In genomic region chr21:43916691-43917514, GRCh38 we compare ENCODE assay signal across 1 cellular context.
TF ChIP-seq lines count a peak whose summit lies in the region.

No MANE protein-coding gene starts in this region.

TF ChIP-seq in K562, 482 proteins besides CTCF, POLR2A, EP300 and RAD21 (continued from another document and continues in another):
- TF ChIP-seq, protein P1, sequence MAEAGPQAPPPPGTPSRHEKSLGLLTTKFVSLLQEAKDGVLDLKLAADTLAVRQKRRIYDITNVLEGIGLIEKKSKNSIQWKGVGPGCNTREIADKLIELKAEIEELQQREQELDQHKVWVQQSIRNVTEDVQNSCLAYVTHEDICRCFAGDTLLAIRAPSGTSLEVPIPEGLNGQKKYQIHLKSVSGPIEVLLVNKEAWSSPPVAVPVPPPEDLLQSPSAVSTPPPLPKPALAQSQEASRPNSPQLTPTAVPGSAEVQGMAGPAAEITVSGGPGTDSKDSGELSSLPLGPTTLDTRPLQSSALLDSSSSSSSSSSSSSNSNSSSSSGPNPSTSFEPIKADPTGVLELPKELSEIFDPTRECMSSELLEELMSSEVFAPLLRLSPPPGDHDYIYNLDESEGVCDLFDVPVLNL (CRISPR knock-in tag; IDR thresholded peaks at IDR 0.05; ENCODE audit: low read depth) = no peak
- no peak for TF ChIP-seq TSC22D4 (tag; IDR thresholded peaks at IDR 0.05)
- TF ChIP-seq NEUROD1 (IDR thresholded peaks at IDR 0.05; ENCODE audit: borderline replicate concordance, low read depth, low read length, partially characterized antibody) = no peak
- TF ChIP-seq WHSC1 (IDR thresholded peaks at IDR 0.05; ENCODE audit: low read length) = no peak
- TF ChIP-seq STAT5B (CRISPR knock-in tag; IDR thresholded peaks at IDR 0.05) = no peak
- no peak for TF ChIP-seq KLF10 (CRISPR knock-in tag; IDR thresholded peaks at IDR 0.05)
- 0 out of 2 replicates have a peak, but pooled peaks have one; percentile 16 for TF ChIP-seq LCOR (CRISPR knock-in tag; IDR thresholded peaks at IDR 0.05)
- no peak for TF ChIP-seq POU5F1 (IDR thresholded peaks at IDR 0.05; ENCODE audit: borderline replicate concordance, low read depth, low read length, partially characterized antibody)
- TF ChIP-seq GATAD2A (IDR thresholded peaks at IDR 0.05) = peak; percentile 44; the same call in 1 of the 2 replicates
- TF ChIP-seq MTF1 (CRISPR knock-in tag; IDR thresholded peaks at IDR 0.05; ENCODE audit: borderline replicate concordance) = no peak
- no peak for TF ChIP-seq CTCFL (IDR thresholded peaks at IDR 0.05; ENCODE audit: borderline replicate concordance, insufficient read depth, low read depth, low read length, poor library complexity, severe bottlenecking)
- no peak for TF ChIP-seq ZNF398 (CRISPR knock-in tag; IDR thresholded peaks at IDR 0.05)
- no peak for TF ChIP-seq ZNF75A (CRISPR knock-in tag; IDR thresholded peaks at IDR 0.05)
- TF ChIP-seq, protein P2, sequence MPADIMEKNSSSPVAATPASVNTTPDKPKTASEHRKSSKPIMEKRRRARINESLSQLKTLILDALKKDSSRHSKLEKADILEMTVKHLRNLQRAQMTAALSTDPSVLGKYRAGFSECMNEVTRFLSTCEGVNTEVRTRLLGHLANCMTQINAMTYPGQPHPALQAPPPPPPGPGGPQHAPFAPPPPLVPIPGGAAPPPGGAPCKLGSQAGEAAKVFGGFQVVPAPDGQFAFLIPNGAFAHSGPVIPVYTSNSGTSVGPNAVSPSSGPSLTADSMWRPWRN (IDR thresholded peaks at IDR 0.05; ENCODE audit: low read depth) = no peak
- no peak for TF ChIP-seq PML (IDR thresholded peaks at IDR 0.05; ENCODE audit: low read length)
- TF ChIP-seq KLF1 (tag; IDR thresholded peaks at IDR 0.05) = no peak
- TF ChIP-seq, protein P3, sequence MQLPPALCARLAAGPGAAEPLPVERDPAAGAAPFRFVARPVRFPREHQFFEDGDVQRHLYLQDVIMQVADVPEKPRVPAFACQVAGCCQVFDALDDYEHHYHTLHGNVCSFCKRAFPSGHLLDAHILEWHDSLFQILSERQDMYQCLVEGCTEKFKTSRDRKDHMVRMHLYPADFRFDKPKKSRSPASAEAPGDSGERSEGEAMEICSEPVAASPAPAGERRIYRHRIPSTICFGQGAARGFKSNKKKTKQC (CRISPR knock-in tag; IDR thresholded peaks at IDR 0.05) = 0 out of 2 replicates have a peak, but pooled peaks have one; percentile 56
- TF ChIP-seq E2F1 (CRISPR knock-in tag; IDR thresholded peaks at IDR 0.05) = no peak
- no peak for TF ChIP-seq ATF2 (CRISPR knock-in tag; IDR thresholded peaks at IDR 0.05)
- TF ChIP-seq MLLT1 (IDR thresholded peaks at IDR 0.05) = peak in 1 of 2 experiments; percentile 25; a peak in 1 of 4 replicates
- 0 out of 2 replicates have a peak, but pooled peaks have one; percentile 9 for TF ChIP-seq NKRF (IDR thresholded peaks at IDR 0.05; ENCODE audit: borderline replicate concordance)
- TF ChIP-seq SMARCA4 (IDR thresholded peaks at IDR 0.05) = no peak
- TF ChIP-seq FOS (IDR thresholded peaks at IDR 0.05; ENCODE audit: extremely low read depth, insufficient read length) = no peak
- no peak for TF ChIP-seq EHMT2 (IDR thresholded peaks at IDR 0.05)
- TF ChIP-seq NCOR1 (IDR thresholded peaks at IDR 0.05) = no peak
- no peak for TF ChIP-seq HNRNPLL (IDR thresholded peaks at IDR 0.05; ENCODE audit: low read depth, low read length, poor library complexity, severe bottlenecking)
- TF ChIP-seq, protein P4, sequence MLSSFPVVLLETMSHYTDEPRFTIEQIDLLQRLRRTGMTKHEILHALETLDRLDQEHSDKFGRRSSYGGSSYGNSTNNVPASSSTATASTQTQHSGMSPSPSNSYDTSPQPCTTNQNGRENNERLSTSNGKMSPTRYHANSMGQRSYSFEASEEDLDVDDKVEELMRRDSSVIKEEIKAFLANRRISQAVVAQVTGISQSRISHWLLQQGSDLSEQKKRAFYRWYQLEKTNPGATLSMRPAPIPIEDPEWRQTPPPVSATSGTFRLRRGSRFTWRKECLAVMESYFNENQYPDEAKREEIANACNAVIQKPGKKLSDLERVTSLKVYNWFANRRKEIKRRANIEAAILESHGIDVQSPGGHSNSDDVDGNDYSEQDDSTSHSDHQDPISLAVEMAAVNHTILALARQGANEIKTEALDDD (IDR thresholded peaks at IDR 0.05) = no peak
- TF ChIP-seq NONO (IDR thresholded peaks at IDR 0.05; ENCODE audit: low read depth in 2 of 2, low read length in 1 of 2) = no peak
- no peak for TF ChIP-seq ZNF311 (CRISPR knock-in tag; IDR thresholded peaks at IDR 0.05)
- TF ChIP-seq, protein P5, sequence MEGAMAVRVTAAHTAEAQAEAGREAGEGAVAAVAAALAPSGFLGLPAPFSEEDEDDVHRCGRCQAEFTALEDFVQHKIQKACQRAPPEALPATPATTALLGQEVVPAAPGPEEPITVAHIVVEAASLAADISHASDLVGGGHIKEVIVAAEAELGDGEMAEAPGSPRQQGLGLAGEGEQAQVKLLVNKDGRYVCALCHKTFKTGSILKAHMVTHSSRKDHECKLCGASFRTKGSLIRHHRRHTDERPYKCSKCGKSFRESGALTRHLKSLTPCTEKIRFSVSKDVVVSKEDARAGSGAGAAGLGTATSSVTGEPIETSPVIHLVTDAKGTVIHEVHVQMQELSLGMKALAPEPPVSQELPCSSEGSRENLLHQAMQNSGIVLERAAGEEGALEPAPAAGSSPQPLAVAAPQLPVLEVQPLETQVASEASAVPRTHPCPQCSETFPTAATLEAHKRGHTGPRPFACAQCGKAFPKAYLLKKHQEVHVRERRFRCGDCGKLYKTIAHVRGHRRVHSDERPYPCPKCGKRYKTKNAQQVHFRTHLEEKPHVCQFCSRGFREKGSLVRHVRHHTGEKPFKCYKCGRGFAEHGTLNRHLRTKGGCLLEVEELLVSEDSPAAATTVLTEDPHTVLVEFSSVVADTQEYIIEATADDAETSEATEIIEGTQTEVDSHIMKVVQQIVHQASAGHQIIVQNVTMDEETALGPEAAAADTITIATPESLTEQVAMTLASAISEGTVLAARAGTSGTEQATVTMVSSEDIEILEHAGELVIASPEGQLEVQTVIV (CRISPR knock-in tag; IDR thresholded peaks at IDR 0.05; ENCODE audit: borderline replicate concordance) = no peak
- no peak for TF ChIP-seq NCOA1 (IDR thresholded peaks at IDR 0.05; ENCODE audit: low read depth)
- no peak for TF ChIP-seq ZNF699 (CRISPR knock-in tag; IDR thresholded peaks at IDR 0.05; ENCODE audit: insufficient replicate concordance)
- TF ChIP-seq, protein P6, sequence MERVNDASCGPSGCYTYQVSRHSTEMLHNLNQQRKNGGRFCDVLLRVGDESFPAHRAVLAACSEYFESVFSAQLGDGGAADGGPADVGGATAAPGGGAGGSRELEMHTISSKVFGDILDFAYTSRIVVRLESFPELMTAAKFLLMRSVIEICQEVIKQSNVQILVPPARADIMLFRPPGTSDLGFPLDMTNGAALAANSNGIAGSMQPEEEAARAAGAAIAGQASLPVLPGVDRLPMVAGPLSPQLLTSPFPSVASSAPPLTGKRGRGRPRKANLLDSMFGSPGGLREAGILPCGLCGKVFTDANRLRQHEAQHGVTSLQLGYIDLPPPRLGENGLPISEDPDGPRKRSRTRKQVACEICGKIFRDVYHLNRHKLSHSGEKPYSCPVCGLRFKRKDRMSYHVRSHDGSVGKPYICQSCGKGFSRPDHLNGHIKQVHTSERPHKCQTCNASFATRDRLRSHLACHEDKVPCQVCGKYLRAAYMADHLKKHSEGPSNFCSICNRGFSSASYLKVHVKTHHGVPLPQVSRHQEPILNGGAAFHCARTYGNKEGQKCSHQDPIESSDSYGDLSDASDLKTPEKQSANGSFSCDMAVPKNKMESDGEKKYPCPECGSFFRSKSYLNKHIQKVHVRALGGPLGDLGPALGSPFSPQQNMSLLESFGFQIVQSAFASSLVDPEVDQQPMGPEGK (CRISPR knock-in tag; IDR thresholded peaks at IDR 0.05; ENCODE audit: borderline replicate concordance) = no peak
- no peak for TF ChIP-seq NFIX (CRISPR knock-in tag; IDR thresholded peaks at IDR 0.05; ENCODE audit: low read depth)
- TF ChIP-seq ZNF140 (CRISPR knock-in tag; IDR thresholded peaks at IDR 0.05) = no peak
